In genomic region chr1:175725684-175726083, GRCh38 we compare ENCODE assay signal across 10 cellular contexts. TPM values are rescaled to one million over a fixed set of nuclear protein-coding genes. Genes with fewer than 3 reads are reported as not detected.
DNase-seq lines count a peak whose midpoint lies in the region; ATAC-seq and TF ChIP-seq lines count a peak whose summit lies in the region.
"Had no signal": no experiment of that assay in that cellular context is flagged by ENCODE, and none has a peak within 500 bp of the region (broad histone marks: within the 10 kb centered on the region; RNA-seq: fewer than 3 reads in every experiment).

No MANE protein-coding gene starts in this region.

- no peak for ATAC-seq in T-cell (replicated peaks in 1 of 4)

- no peaks in the 10 kb centered on the region for H3K4me1 ChIP-seq in SJCRH30
- H3K4me1 ChIP-seq in testis: no peaks in the 10 kb centered on the region
- H3K4me1 ChIP-seq: BLaER1 had no signal

- no peaks in the 10 kb centered on the region for H3K27me3 Mint-ChIP-seq in activated naive CD4-positive, alpha-beta T cell treated with anti-CD3 and anti-CD28 coated beads, Interleukin-2, amount 10 ng/mL, durations not matched to agents 7 days and 5 days
- peaks cover 7 to 8% of the 10 kb centered on the region in 2 donors for H3K27me3 Mint-ChIP-seq in T-cell
- H3K27me3 Mint-ChIP-seq in type B pancreatic cell: peaks cover 22% of the 10 kb centered on the region

- CTCF ChIA-PET in activated naive CD4-positive, alpha-beta T cell treated with anti-CD3 and anti-CD28 coated beads, Interleukin-2, amount 10 ng/mL, durations not matched to agents 7 days and 5 days (lab: Charles Lee): no interaction called here
- CTCF ChIA-PET in T-cell (lab: Charles Lee): no interaction called here

- no peak for TF ChIP-seq POLR2A in testis (IDR thresholded peaks at IDR 0.05)

- no peaks in the 10 kb centered on the region for H3K36me3 Mint-ChIP-seq in activated naive CD4-positive, alpha-beta T cell treated with anti-CD3 and anti-CD28 coated beads, Interleukin-2, amount 10 ng/mL, durations not matched to agents 7 days and 5 days
- H3K36me3 Mint-ChIP-seq in T-cell (no peaks in the 10 kb centered on the region), type B pancreatic cell (no peaks in the 10 kb centered on the region)

- H3K36me3 ChIP-seq in SJCRH30 (no peaks in the 10 kb centered on the region), testis (ENCODE audit: low read depth, missing control alignments) (no peaks in the 10 kb centered on the region)
- H3K36me3 ChIP-seq: BLaER1 had no signal

- TF ChIP-seq CTCF in fibroblast of the aortic adventitia (IDR thresholded peaks at IDR 0.05; ENCODE audit: insufficient read depth, low read length): no peak
- no peak for TF ChIP-seq CTCF in testis (IDR thresholded peaks at IDR 0.05)
- TF ChIP-seq CTCF in type B pancreatic cell (conservative IDR thresholded peaks at IDR 0.05): no peak

- H3K4me3 Mint-ChIP-seq in activated naive CD4-positive, alpha-beta T cell treated with anti-CD3 and anti-CD28 coated beads, Interleukin-2, amount 10 ng/mL, durations not matched to agents 7 days and 5 days: no peak overlapping the region
- H3K4me3 Mint-ChIP-seq in T-cell (no peak overlapping the region), type B pancreatic cell (no peak overlapping the region)

- 41 to 46% methylated on average over 4 of the region's 4 CpGs for WGBS in testis, 2 donors

- H3K9me3 Mint-ChIP-seq in activated naive CD4-positive, alpha-beta T cell treated with anti-CD3 and anti-CD28 coated beads, Interleukin-2, amount 10 ng/mL, durations not matched to agents 7 days and 5 days: peaks cover 3% of the 10 kb centered on the region
- H3K9me3 Mint-ChIP-seq in T-cell (peaks cover 3 to 4% (median 4%) of the 10 kb centered on the region in 3 donors), type B pancreatic cell (no peaks in the 10 kb centered on the region)

- DNase-seq in activated naive CD4-positive, alpha-beta T cell treated with anti-CD3 and anti-CD28 coated beads, Interleukin-2, amount 10 ng/mL, durations not matched to agents 7 days and 5 days: peak; percentile 47
- no peak for DNase-seq in activated naive CD4-positive, alpha-beta T cell (lab: John Stamatoyannopoulos, UW)
- DNase-seq in SJCRH30: peak; percentile 43 to 71
- DNase-seq in fibroblast of the aortic adventitia (ENCODE audit: low read depth): peak; percentile 22
- peak; percentile 38 for DNase-seq in testis
- no peak for DNase-seq in T-cell
- DNase-seq in NCI-H524 treated with DMSO at 0.1 percent for 48 hours (lab: John Stamatoyannopoulos, UW): no peak
- no peak for DNase-seq in type B pancreatic cell (ENCODE audit: extremely low spot score, unreplicated experiment)

- no peaks in the 10 kb centered on the region for H3K4me1 Mint-ChIP-seq in activated naive CD4-positive, alpha-beta T cell treated with anti-CD3 and anti-CD28 coated beads, Interleukin-2, amount 10 ng/mL, durations not matched to agents 7 days and 5 days
- H3K4me1 Mint-ChIP-seq in T-cell (no peaks in the 10 kb centered on the region), type B pancreatic cell (ENCODE audit: unreplicated experiment) (no peaks in the 10 kb centered on the region)

- H3K27ac Mint-ChIP-seq in activated naive CD4-positive, alpha-beta T cell treated with anti-CD3 and anti-CD28 coated beads, Interleukin-2, amount 10 ng/mL, durations not matched to agents 7 days and 5 days: no peak overlapping the region
- H3K27ac Mint-ChIP-seq in T-cell (no peak overlapping the region), type B pancreatic cell (no peak overlapping the region)

- H3K27ac ChIP-seq in SJCRH30 (no peak overlapping the region), testis (no peak overlapping the region)
- H3K27ac ChIP-seq: BLaER1 had no signal

- intact Hi-C loops in testis (cut with DNase I; ENCODE audit: low total_unique reads): no loop called here

- H3K27me3 ChIP-seq in SJCRH30 (no peaks in the 10 kb centered on the region), testis (no peaks in the 10 kb centered on the region)
- H3K27me3 ChIP-seq: BLaER1 had no signal

- no peaks in the 10 kb centered on the region for H3K9me3 ChIP-seq in SJCRH30 (replicated peaks)
- no peaks in the 10 kb centered on the region for H3K9me3 ChIP-seq in testis
- H3K9me3 ChIP-seq: BLaER1 had no signal

- POLR2A ChIA-PET in T-cell (lab: Charles Lee): no interaction called here

- H3K4me3 ChIP-seq in SJCRH30: no peak overlapping the region
- H3K4me3 ChIP-seq in fibroblast of the aortic adventitia (ENCODE audit: low read depth, low read length): no peak overlapping the region
- H3K4me3 ChIP-seq in testis: no peak overlapping the region
- H3K4me3 ChIP-seq: BLaER1 had no signal

RNA-seq across cellular contexts. Expression of gene TNR, which starts 17.7 kb away (rescaled TPM):
- not detected in 2 replicates for total RNA-seq in SJCRH30 (2014; rRNA removed; shearing (Covaris generic))
- total RNA-seq in fibroblast of the aortic adventitia (ENCODE audit: low replicate concordance) (not detected in 2 replicates), testis (under 1 TPM; 0.24 to 0.93 TPM), T-cell (not detected), type B pancreatic cell (ENCODE audit: low replicate concordance) (1.4 and 1.6 TPM in 2 replicates)
- polyA plus RNA-seq in testis (ENCODE audit: insufficient read depth, low read depth, low replicate concordance): 0.75 TPM
- total RNA-seq: activated CD8-positive, alpha-beta memory T cell treated with anti-CD3 and anti-CD28 coated beads for 36 hours had no signal

Comparison
In these comparisons a context has a peak if more than half of its experiments do, and no peak if none do; other contexts are left out.
1. DNase-seq: peak in activated naive CD4-positive, alpha-beta T cell treated with anti-CD3 and anti-CD28 coated beads, Interleukin-2, amount 10 ng/mL, durations not matched to agents 7 days and 5 days (single experiment), SJCRH30 (2 of 2), fibroblast of the aortic adventitia (single experiment) and testis (single experiment); none in activated naive CD4-positive, alpha-beta T cell (0 of 4), T-cell (0 of 34), NCI-H524 treated with DMSO at 0.1 percent for 48 hours (single experiment) and type B pancreatic cell (single experiment).